In genomic region chr16:1942810-1943726, GRCh38 we compare ENCODE assay signal across 8 cellular contexts. TPM values are rescaled to one million over a fixed set of nuclear protein-coding genes. Genes with fewer than 3 reads are reported as not detected.
A peak's percentile ranks its signal among the peaks of the same experiment; 100 is the strongest.
DNase-seq lines count a peak whose midpoint lies in the region; ATAC-seq and TF ChIP-seq lines count a peak whose summit lies in the region.

Gene MSRB1 (minus strand): TSS chr16:1943199. CDS start chr16:1943156, 43 bp downstream.

- peak; percentile 89 for ATAC-seq in GM19324 (IDR thresholded peaks at IDR 0.05; ENCODE audit: low FRiP score, unreplicated experiment)
- peak; percentile 80 for ATAC-seq in HG03469 (IDR thresholded peaks at IDR 0.05; ENCODE audit: unreplicated experiment)

- H3K9ac ChIP-seq in colonic mucosa (ENCODE audit: low read depth in 2 of 2, low read length in 2 of 2): peak within 1 kb of the TSS; percentile 92 to 95

- TF ChIP-seq CTCF in BE2C (IDR thresholded peaks at IDR 0.05; ENCODE audit: low read depth, low read length) (no peak), colonic mucosa (IDR thresholded peaks at IDR 0.05) (no peak)

- H3K27me3 Mint-ChIP-seq in activated CD4-positive, alpha-beta T cell treated with anti-CD3 and anti-CD28 coated beads, Interleukin-2, amount 10 ng/mL, durations not matched to agents 24 days and 14 days: peaks cover 3% of the 10 kb centered on the region

- H3K4me3 Mint-ChIP-seq in activated CD4-positive, alpha-beta T cell treated with anti-CD3 and anti-CD28 coated beads, Interleukin-2, amount 10 ng/mL, durations not matched to agents 24 days and 14 days: peak within 1 kb of the TSS; percentile 90

- no peaks in the 10 kb centered on the region for H3K27me3 ChIP-seq in BE2C
- H3K27me3 ChIP-seq in colonic mucosa: no peaks in the 10 kb centered on the region

- H3K27ac ChIP-seq in colonic mucosa: peak within 1 kb of the TSS; percentile 76

- DNase-seq in BE2C (peak; percentile 100), NCI-H526 treated with DMSO at 0.1 percent for 48 hours (lab: John Stamatoyannopoulos, UW) (peak; percentile 72), colonic mucosa (peak; percentile 100), left kidney (ENCODE audit: low read depth, low spot score) (peak; percentile 100)
- peak; percentile 100 for DNase-seq in activated CD4-positive, alpha-beta T cell treated with anti-CD3 and anti-CD28 coated beads, Interleukin-2, amount 10 ng/mL, durations not matched to agents 24 days and 14 days
- DNase-seq in stimulated activated CD4-positive, alpha-beta T cell treated with anti-CD3 and anti-CD28 coated beads, Interleukin-2, amount 100 ng/mL, for 24 hours: peak; percentile 99 to 100

- peak within 1 kb of the TSS; percentile 83 for H3K4me3 ChIP-seq in BE2C (ENCODE audit: low read depth, low read length)
- peak within 1 kb of the TSS; percentile 66 for H3K4me3 ChIP-seq in colonic mucosa

- H3K4me1 ChIP-seq in BE2C (peaks cover 5% of the 10 kb centered on the region; the same call in 1 of the 2 replicates), colonic mucosa (peaks cover 16% of the 10 kb centered on the region)

- peaks cover 3% of the 10 kb centered on the region; the same call in 1 of the 2 replicates for H3K36me3 ChIP-seq in BE2C
- peaks cover 4% of the 10 kb centered on the region for H3K36me3 ChIP-seq in colonic mucosa

- peaks cover 11% of the 10 kb centered on the region for H3K36me3 Mint-ChIP-seq in activated CD4-positive, alpha-beta T cell treated with anti-CD3 and anti-CD28 coated beads, Interleukin-2, amount 10 ng/mL, durations not matched to agents 24 days and 14 days (ENCODE audit: low read depth)

- H3K9me3 ChIP-seq in BE2C (no peaks in the 10 kb centered on the region), colonic mucosa (no peaks in the 10 kb centered on the region)

- no peaks in the 10 kb centered on the region for H3K9me3 Mint-ChIP-seq in activated CD4-positive, alpha-beta T cell treated with anti-CD3 and anti-CD28 coated beads, Interleukin-2, amount 10 ng/mL, durations not matched to agents 24 days and 14 days

- peak within 1 kb of the TSS; percentile 88 for H3K27ac Mint-ChIP-seq in activated CD4-positive, alpha-beta T cell treated with anti-CD3 and anti-CD28 coated beads, Interleukin-2, amount 10 ng/mL, durations not matched to agents 24 days and 14 days

- H3K4me1 Mint-ChIP-seq in activated CD4-positive, alpha-beta T cell treated with anti-CD3 and anti-CD28 coated beads, Interleukin-2, amount 10 ng/mL, durations not matched to agents 24 days and 14 days: peaks cover 21% of the 10 kb centered on the region

- intact Hi-C loops in activated CD4-positive, alpha-beta T cell treated with anti-CD3 and anti-CD28 coated beads, Interleukin-2, amount 10 ng/mL, durations not matched to agents 24 days and 14 days (cut with micrococcal nuclease): loop anchor here (1.0 to 5.0 kb wide), 5 partner anchors 14 to 171 kb away; partner anchors contain the start of genes EME2, MRPS34, NDUFB10 and NME3
- intact Hi-C loops in colonic mucosa (cut with DNase I): no loop called here

RNA-seq across cellular contexts. Expression of gene MSRB1, which starts in this region (rescaled TPM):
- 30.4 TPM for polyA plus RNA-seq in BE2C (2012; ENCODE audit: insufficient read depth, insufficient read length, low read depth)
- 22.8 and 23.0 TPM in 2 replicates for total RNA-seq in activated CD4-positive, alpha-beta T cell treated with anti-CD3 and anti-CD28 coated beads, Interleukin-2, amount 10 ng/mL, durations not matched to agents 24 days and 14 days
- total RNA-seq in colonic mucosa: 10 to 100 TPM; 33.0 to 61.2 TPM

Comparison
In these comparisons a context has a peak if more than half of its experiments do, and no peak if none do; other contexts are left out.
1. Peak in every context shown above with its lines: DNase-seq, ATAC-seq, H3K4me3 ChIP-seq and H3K27ac ChIP-seq.